In the genomic region with DNA sequence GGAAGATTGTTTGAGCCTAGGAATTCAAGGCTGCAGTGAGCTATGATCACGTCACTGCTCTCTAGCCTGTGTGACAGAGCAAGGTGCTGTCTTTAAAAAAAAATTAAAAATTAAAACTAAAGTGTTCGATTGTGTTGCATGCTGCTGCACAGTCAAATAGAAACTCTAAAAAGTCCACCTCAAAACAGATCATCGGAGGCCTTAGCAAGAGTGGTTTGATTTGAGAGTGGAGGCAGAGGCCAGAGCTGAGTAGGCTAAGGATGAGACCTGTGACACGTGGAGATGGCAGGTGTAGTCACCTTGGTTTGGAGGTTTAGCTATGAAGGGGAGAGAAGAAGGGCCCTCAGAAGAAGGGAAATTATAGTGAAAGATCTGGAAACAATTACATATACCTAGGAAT, we compare ENCODE assay signal across 19 cellular contexts. TPM values are rescaled to one million over a fixed set of nuclear protein-coding genes. Genes with fewer than 3 reads are reported as not detected.
DNase-seq lines count a peak whose midpoint lies in the region; ATAC-seq and TF ChIP-seq lines count a peak whose summit lies in the region.
"Had no signal": no experiment of that assay in that cellular context is flagged by ENCODE, and none has a peak within 500 bp of the region (broad histone marks: within the 10 kb centered on the region; RNA-seq: fewer than 3 reads in every experiment).

No MANE protein-coding gene starts in this region.

- peaks cover 6% of the 10 kb centered on the region for H3K4me1 Mint-ChIP-seq in activated T-cell treated with anti-CD3 and anti-CD28 coated beads, Interleukin-2, amount 50 U/mL, for 72 hours (ENCODE audit: low read depth)

- H3K4me3 ChIP-seq in thyroid gland (replicated peaks in 1 of 3), result no peak overlapping the region
- H3K4me3 ChIP-seq in stomach, result no peak overlapping the region
- no peak overlapping the region for H3K4me3 ChIP-seq in breast epithelium

- H3K27ac ChIP-seq in caudate nucleus (ENCODE audit: low read depth, low read length) (peak overlapping the region; percentile 7), thyroid gland (peak overlapping the region; percentile 46 to 82 (median 50)), stomach (no peak overlapping the region), breast epithelium (no peak overlapping the region)
- H3K27ac ChIP-seq: HL-60 had no signal

- H3K36me3 ChIP-seq in thyroid gland (no peaks in the 10 kb centered on the region), stomach (peaks cover 0 to 8% (median 0%) of the 10 kb centered on the region in 4 donors), breast epithelium (no peaks in the 10 kb centered on the region)
- H3K36me3 ChIP-seq: BE2C had no signal

- TF ChIP-seq CTCF in GM13976 (IDR thresholded peaks at IDR 0.05; ENCODE audit: borderline replicate concordance, control extremely low read depth, extremely low read depth, insufficient read depth, missing control alignments) (no peak), thyroid gland (IDR thresholded peaks at IDR 0.05) (no peak), stomach (IDR thresholded peaks at IDR 0.05) (no peak), breast epithelium (IDR thresholded peaks at IDR 0.05) (no peak)

- intact Hi-C loops in thyroid gland (cut with DNase I), result no loop called here
- intact Hi-C loops in stomach (cut with DNase I; ENCODE audit: low total_unique reads), result no loop called here
- intact Hi-C loops in breast epithelium (cut with DNase I; ENCODE audit: low total_unique reads), result no loop called here

- H3K4me3 Mint-ChIP-seq in activated T-cell treated with anti-CD3 and anti-CD28 coated beads, Interleukin-2, amount 50 U/mL, for 72 hours, result no peak overlapping the region
- H3K4me3 Mint-ChIP-seq: CD4-positive, CD25-positive, alpha-beta regulatory T cell had no signal

- H3K4me1 ChIP-seq in thyroid gland (peaks cover 32 to 35% of the 10 kb centered on the region in 2 donors), stomach (peaks cover 14 to 37% (median 26%) of the 10 kb centered on the region in 4 donors), breast epithelium (no peaks in the 10 kb centered on the region)

- in situ Hi-C loops in GM13976 (cut with MboI; ENCODE audit: low sequenced_read_pairs, unreplicated experiment), result no loop called here

- WGBS in thyroid gland, 2 donors, result 79 to 80% methylated on average over 4 of the region's 4 CpGs
- WGBS in stomach, 5 donors, result 82 to 92% (median 88%) methylated on average over 4 of the region's 4 CpGs

- peak; percentile 49 to 81 for ATAC-seq in activated T-cell treated with anti-CD3 and anti-CD28 coated beads, Interleukin-2, amount 50 U/mL, for 72 hours (replicated peaks in 1 of 2)

- no peak for TF ChIP-seq EP300 in stomach (IDR thresholded peaks at IDR 0.05)

- no peaks in the 10 kb centered on the region for H3K36me3 Mint-ChIP-seq in activated T-cell treated with anti-CD3 and anti-CD28 coated beads, Interleukin-2, amount 50 U/mL, for 72 hours (ENCODE audit: insufficient read depth in 2 of 2)

- H3K27me3 ChIP-seq in thyroid gland (no peaks in the 10 kb centered on the region), stomach (no peaks in the 10 kb centered on the region), breast epithelium (no peaks in the 10 kb centered on the region)
- H3K27me3 ChIP-seq: BE2C had no signal

- TF ChIP-seq POLR2A in thyroid gland (IDR thresholded peaks at IDR 0.05) (no peak), stomach (IDR thresholded peaks at IDR 0.05) (no peak), breast epithelium (IDR thresholded peaks at IDR 0.05) (no peak)

- no peak overlapping the region for H3K27ac Mint-ChIP-seq in activated T-cell treated with anti-CD3 and anti-CD28 coated beads, Interleukin-2, amount 50 U/mL, for 72 hours

- H3K9me3 ChIP-seq in thyroid gland, result no peaks in the 10 kb centered on the region
- no peaks in the 10 kb centered on the region for H3K9me3 ChIP-seq in stomach
- H3K9me3 ChIP-seq in breast epithelium, result no peaks in the 10 kb centered on the region
- H3K9me3 ChIP-seq: BE2C had no signal

- peak in 1 of 2 donors; percentile 7 for DNase-seq in activated T-cell treated with anti-CD3 and anti-CD28 coated beads, Interleukin-2, amount 50 U/mL, for 72 hours
- DNase-seq in activated T-cell treated with anti-CD3 and anti-CD28 coated beads for 4 hours (no peak), GM13976 (ENCODE audit: low spot score) (peak; percentile 23), caudate nucleus (lab: John Stamatoyannopoulos, UW) (no peak), thyroid gland (no peak), stomach (no peak), breast epithelium (ENCODE audit: low spot score in 2 of 2) (no peak)
- DNase-seq: BE2C; CD4-positive, CD25-positive, alpha-beta regulatory T cell; COR-L47; IMR-90; NCI-H1436; NCI-H1930; NCI-H226; NCI-H524; NCI-H82; OCI-M1; SHP77 treated with DMSO at 0.1 percent for 48 hours had no signal

- H3K9me3 Mint-ChIP-seq in activated T-cell treated with anti-CD3 and anti-CD28 coated beads, Interleukin-2, amount 50 U/mL, for 72 hours, result no peaks in the 10 kb centered on the region
- H3K9me3 Mint-ChIP-seq: CD4-positive, CD25-positive, alpha-beta regulatory T cell had no signal

- no peaks in the 10 kb centered on the region for H3K27me3 Mint-ChIP-seq in activated T-cell treated with anti-CD3 and anti-CD28 coated beads, Interleukin-2, amount 50 U/mL, for 72 hours (ENCODE audit: low read depth)
- H3K27me3 Mint-ChIP-seq: CD4-positive, CD25-positive, alpha-beta regulatory T cell had no signal

RNA-seq across cellular contexts. Expression of a gene that starts 2.8 kb away (rescaled TPM):
- 1 to 10 TPM; 9.2 to 10.0 TPM for total RNA-seq in activated T-cell treated with anti-CD3 and anti-CD28 coated beads, Interleukin-2, amount 50 U/mL, for 72 hours
- 10 to 100 TPM in 3 of 4 donors, 1 to 10 TPM in 1; 7.5 to 25.2 (median 10.8) TPM for total RNA-seq in thyroid gland
- 10 to 100 TPM in 3 of 5 donors, 1 to 10 TPM in 2; 7.2 to 45.0 (median 13.6) TPM for total RNA-seq in stomach
- 1 to 10 TPM; 2.8 to 5.8 (median 2.9) TPM for polyA plus RNA-seq in stomach
- 10 to 100 TPM; 11.4 to 12.1 (median 12.0) TPM for total RNA-seq in breast epithelium

Comparison
In these comparisons a context has a peak if more than half of its experiments do, and no peak if none do; other contexts are left out.
1. H3K27ac ChIP-seq: peak in caudate nucleus (single experiment) and thyroid gland (3 of 3); none in stomach (0 of 5) and breast epithelium (0 of 2).